1 cellular context compared by ENCODE assay signal in the genomic region with DNA sequence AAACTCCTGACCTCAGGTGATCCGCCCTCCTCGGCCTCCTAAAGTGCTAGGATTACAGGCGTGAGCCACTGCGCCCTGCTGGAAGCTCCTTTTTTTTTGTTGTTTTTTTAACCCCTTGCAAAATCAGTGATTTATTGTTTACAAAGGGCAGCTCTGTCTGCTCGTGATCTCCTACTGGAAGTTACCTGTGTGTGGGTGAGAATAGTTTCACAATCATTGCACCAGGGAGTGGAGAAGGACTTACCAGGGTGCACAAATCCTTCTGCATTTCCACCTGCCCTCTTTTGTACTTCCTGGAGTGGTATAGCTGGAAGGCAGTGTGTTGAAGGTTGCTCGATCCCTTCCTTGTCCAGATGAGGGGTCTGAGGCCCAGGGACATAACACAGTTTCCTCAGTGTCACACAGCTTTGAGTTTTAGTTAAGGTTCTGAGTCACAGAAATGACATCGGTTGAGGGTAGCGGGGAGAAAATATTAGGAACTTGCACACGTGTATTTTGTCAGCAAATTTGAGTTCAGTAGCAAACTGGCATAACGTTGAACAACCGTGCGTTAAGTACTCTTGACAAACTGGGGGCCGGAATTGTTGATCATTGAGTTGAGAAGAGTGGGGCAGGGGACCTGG.
TF ChIP-seq lines count a peak whose summit lies in the region.

No MANE protein-coding gene starts in this region.

TF ChIP-seq in HepG2, 621 proteins besides CTCF, POLR2A, EP300 and RAD21 (continued from another document and continues in another):
- TF ChIP-seq GFI1 (CRISPR knock-in tag; IDR thresholded peaks at IDR 0.05; ENCODE audit: borderline replicate concordance) (peak; percentile 97), HOXA3 (CRISPR knock-in tag; IDR thresholded peaks at IDR 0.05) (no peak), ZFP82 (CRISPR knock-in tag; IDR thresholded peaks at IDR 0.05; ENCODE audit: borderline replicate concordance) (no peak), ZMAT3 (CRISPR knock-in tag; conservative IDR thresholded peaks at IDR 0.05) (no peak), BRD4 (CRISPR knock-in tag; IDR thresholded peaks at IDR 0.05) (no peak), EED (CRISPR knock-in tag; IDR thresholded peaks at IDR 0.05) (no peak), ZNF251 (CRISPR knock-in tag; IDR thresholded peaks at IDR 0.05) (no peak), NFIC (IDR thresholded peaks at IDR 0.05; ENCODE audit: low read length) (no peak), ZNF558 (CRISPR knock-in tag; IDR thresholded peaks at IDR 0.05; ENCODE audit: borderline replicate concordance) (no peak), ZNF12 (CRISPR knock-in tag; IDR thresholded peaks at IDR 0.05) (no peak), ZNF33B (CRISPR knock-in tag; IDR thresholded peaks at IDR 0.05) (no peak), TCF7L2 (IDR thresholded peaks at IDR 0.05; ENCODE audit: low read depth, low read length) (no peak), MED13 (CRISPR knock-in tag; IDR thresholded peaks at IDR 0.05) (no peak), MAX (IDR thresholded peaks at IDR 0.05) (no peak; the same call in 1 of the 2 replicates), YY1 (IDR thresholded peaks at IDR 0.05; ENCODE audit: insufficient read depth, insufficient replicate concordance, low read depth, low read length) (no peak), ZNF703 (CRISPR knock-in tag; IDR thresholded peaks at IDR 0.05; ENCODE audit: borderline replicate concordance) (no peak), ZMYM2 (CRISPR knock-in tag; IDR thresholded peaks at IDR 0.05) (peak; percentile 68; the same call in 1 of the 2 replicates), NBN (conservative IDR thresholded peaks at IDR 0.05) (no peak), HNRNPL (IDR thresholded peaks at IDR 0.05; ENCODE audit: low read depth, low read length) (no peak), ERF (CRISPR knock-in tag; IDR thresholded peaks at IDR 0.05) (0 out of 2 replicates have a peak, but pooled peaks have one; percentile 43), TOPORS (CRISPR knock-in tag; IDR thresholded peaks at IDR 0.05) (no peak), SMAD3 (CRISPR knock-in tag; IDR thresholded peaks at IDR 0.05) (0 out of 2 replicates have a peak, but pooled peaks have one; percentile 61), DMAP1 (CRISPR knock-in tag; IDR thresholded peaks at IDR 0.05) (no peak), POLR2AphosphoS5 (IDR thresholded peaks at IDR 0.05; ENCODE audit: low read depth, low read length) (no peak), CERS6 (CRISPR knock-in tag; IDR thresholded peaks at IDR 0.05) (no peak), ARID3A (IDR thresholded peaks at IDR 0.05; ENCODE audit: low read depth, low read length) (no peak), ZNF772 (CRISPR knock-in tag; IDR thresholded peaks at IDR 0.05) (no peak), EZH2 (conservative IDR thresholded peaks at IDR 0.05; ENCODE audit: low read depth, low read length) (no peak), FOXA1 (IDR thresholded peaks at IDR 0.05) (no peak), FOXA1 (CRISPR knock-in tag; IDR thresholded peaks at IDR 0.05) (peak; percentile 70), NFYB (CRISPR knock-in tag; IDR thresholded peaks at IDR 0.05) (no peak), NFE2L2 (IDR thresholded peaks at IDR 0.05; ENCODE audit: low read length) (no peak), CEBPG (CRISPR knock-in tag; IDR thresholded peaks at IDR 0.05) (peak; percentile 90), XRCC5 (optimal IDR thresholded peaks at IDR 0.05; ENCODE audit: low read length) (no peak), MTF1 (CRISPR knock-in tag; IDR thresholded peaks at IDR 0.05) (no peak), ZUFSP (CRISPR knock-in tag; IDR thresholded peaks at IDR 0.05; ENCODE audit: borderline replicate concordance) (no peak), ZNF546 (CRISPR knock-in tag; conservative IDR thresholded peaks at IDR 0.05) (no peak), NFE2L1 (CRISPR knock-in tag; IDR thresholded peaks at IDR 0.05; ENCODE audit: borderline replicate concordance) (no peak)
- TF ChIP-seq, protein P1, sequence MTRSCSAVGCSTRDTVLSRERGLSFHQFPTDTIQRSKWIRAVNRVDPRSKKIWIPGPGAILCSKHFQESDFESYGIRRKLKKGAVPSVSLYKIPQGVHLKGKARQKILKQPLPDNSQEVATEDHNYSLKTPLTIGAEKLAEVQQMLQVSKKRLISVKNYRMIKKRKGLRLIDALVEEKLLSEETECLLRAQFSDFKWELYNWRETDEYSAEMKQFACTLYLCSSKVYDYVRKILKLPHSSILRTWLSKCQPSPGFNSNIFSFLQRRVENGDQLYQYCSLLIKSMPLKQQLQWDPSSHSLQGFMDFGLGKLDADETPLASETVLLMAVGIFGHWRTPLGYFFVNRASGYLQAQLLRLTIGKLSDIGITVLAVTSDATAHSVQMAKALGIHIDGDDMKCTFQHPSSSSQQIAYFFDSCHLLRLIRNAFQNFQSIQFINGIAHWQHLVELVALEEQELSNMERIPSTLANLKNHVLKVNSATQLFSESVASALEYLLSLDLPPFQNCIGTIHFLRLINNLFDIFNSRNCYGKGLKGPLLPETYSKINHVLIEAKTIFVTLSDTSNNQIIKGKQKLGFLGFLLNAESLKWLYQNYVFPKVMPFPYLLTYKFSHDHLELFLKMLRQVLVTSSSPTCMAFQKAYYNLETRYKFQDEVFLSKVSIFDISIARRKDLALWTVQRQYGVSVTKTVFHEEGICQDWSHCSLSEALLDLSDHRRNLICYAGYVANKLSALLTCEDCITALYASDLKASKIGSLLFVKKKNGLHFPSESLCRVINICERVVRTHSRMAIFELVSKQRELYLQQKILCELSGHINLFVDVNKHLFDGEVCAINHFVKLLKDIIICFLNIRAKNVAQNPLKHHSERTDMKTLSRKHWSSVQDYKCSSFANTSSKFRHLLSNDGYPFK (CRISPR knock-in tag; IDR thresholded peaks at IDR 0.05; ENCODE audit: borderline replicate concordance): no peak
- TF ChIP-seq, protein P2, sequence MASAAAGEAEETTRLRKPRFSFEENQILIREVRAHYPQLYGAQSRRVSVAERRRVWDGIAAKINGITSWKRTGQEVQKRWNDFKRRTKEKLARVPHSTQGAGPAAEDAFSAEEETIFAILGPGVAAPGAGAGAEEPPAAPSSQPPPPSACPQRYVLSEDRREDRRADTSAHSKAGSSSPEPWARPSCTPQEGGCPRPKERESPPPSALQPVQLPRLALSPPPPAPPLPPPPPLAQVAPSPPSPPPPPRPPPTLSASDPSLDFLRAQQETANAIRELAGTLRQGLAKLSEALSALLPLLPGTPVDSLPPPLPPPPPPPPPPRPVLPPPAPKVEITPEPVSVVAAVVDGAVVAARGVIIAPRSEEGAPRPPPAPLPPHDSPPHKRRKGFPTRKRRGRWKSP (CRISPR knock-in tag; IDR thresholded peaks at IDR 0.05): peak; percentile 36; the same call in 1 of the 2 replicates
- TF ChIP-seq, protein P3, sequence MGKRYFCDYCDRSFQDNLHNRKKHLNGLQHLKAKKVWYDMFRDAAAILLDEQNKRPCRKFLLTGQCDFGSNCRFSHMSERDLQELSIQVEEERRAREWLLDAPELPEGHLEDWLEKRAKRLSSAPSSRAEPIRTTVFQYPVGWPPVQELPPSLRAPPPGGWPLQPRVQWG (CRISPR knock-in tag; IDR thresholded peaks at IDR 0.05; ENCODE audit: borderline replicate concordance, low read depth): no peak
- TF ChIP-seq, protein P4, sequence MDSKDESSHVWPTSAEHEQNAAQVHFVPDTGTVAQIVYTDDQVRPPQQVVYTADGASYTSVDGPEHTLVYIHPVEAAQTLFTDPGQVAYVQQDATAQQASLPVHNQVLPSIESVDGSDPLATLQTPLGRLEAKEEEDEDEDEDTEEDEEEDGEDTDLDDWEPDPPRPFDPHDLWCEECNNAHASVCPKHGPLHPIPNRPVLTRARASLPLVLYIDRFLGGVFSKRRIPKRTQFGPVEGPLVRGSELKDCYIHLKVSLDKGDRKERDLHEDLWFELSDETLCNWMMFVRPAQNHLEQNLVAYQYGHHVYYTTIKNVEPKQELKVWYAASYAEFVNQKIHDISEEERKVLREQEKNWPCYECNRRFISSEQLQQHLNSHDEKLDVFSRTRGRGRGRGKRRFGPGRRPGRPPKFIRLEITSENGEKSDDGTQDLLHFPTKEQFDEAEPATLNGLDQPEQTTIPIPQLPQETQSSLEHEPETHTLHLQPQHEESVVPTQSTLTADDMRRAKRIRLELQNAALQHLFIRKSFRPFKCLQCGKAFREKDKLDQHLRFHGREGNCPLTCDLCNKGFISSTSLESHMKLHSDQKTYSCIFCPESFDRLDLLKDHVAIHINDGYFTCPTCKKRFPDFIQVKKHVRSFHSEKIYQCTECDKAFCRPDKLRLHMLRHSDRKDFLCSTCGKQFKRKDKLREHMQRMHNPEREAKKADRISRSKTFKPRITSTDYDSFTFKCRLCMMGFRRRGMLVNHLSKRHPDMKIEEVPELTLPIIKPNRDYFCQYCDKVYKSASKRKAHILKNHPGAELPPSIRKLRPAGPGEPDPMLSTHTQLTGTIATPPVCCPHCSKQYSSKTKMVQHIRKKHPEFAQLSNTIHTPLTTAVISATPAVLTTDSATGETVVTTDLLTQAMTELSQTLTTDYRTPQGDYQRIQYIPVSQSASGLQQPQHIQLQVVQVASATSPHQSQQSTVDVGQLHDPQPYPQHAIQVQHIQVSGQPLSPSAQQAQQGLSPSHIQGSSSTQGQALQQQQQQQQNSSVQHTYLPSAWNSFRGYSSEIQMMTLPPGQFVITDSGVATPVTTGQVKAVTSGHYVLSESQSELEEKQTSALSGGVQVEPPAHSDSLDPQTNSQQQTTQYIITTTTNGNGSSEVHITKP (CRISPR knock-in tag; IDR thresholded peaks at IDR 0.05; ENCODE audit: low read depth): peak; percentile 65; the same call in 1 of the 2 replicates
- TF ChIP-seq, protein P5, sequence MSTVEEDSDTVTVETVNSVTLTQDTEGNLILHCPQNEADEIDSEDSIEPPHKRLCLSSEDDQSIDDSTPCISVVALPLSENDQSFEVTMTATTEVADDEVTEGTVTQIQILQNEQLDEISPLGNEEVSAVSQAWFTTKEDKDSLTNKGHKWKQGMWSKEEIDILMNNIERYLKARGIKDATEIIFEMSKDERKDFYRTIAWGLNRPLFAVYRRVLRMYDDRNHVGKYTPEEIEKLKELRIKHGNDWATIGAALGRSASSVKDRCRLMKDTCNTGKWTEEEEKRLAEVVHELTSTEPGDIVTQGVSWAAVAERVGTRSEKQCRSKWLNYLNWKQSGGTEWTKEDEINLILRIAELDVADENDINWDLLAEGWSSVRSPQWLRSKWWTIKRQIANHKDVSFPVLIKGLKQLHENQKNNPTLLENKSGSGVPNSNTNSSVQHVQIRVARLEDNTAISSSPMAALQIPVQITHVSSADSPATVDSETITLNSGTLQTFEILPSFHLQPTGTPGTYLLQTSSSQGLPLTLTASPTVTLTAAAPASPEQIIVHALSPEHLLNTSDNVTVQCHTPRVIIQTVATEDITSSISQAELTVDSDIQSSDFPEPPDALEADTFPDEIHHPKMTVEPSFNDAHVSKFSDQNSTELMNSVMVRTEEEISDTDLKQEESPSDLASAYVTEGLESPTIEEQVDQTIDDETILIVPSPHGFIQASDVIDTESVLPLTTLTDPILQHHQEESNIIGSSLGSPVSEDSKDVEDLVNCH (CRISPR knock-in tag; IDR thresholded peaks at IDR 0.05): no peak
- TF ChIP-seq, protein P6, sequence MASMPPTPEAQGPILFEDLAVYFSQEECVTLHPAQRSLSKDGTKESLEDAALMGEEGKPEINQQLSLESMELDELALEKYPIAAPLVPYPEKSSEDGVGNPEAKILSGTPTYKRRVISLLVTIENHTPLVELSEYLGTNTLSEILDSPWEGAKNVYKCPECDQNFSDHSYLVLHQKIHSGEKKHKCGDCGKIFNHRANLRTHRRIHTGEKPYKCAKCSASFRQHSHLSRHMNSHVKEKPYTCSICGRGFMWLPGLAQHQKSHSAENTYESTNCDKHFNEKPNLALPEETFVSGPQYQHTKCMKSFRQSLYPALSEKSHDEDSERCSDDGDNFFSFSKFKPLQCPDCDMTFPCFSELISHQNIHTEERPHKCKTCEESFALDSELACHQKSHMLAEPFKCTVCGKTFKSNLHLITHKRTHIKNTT (CRISPR knock-in tag; IDR thresholded peaks at IDR 0.05): no peak
